ENCODE assay signal across 19 cellular contexts in the genomic region with DNA sequence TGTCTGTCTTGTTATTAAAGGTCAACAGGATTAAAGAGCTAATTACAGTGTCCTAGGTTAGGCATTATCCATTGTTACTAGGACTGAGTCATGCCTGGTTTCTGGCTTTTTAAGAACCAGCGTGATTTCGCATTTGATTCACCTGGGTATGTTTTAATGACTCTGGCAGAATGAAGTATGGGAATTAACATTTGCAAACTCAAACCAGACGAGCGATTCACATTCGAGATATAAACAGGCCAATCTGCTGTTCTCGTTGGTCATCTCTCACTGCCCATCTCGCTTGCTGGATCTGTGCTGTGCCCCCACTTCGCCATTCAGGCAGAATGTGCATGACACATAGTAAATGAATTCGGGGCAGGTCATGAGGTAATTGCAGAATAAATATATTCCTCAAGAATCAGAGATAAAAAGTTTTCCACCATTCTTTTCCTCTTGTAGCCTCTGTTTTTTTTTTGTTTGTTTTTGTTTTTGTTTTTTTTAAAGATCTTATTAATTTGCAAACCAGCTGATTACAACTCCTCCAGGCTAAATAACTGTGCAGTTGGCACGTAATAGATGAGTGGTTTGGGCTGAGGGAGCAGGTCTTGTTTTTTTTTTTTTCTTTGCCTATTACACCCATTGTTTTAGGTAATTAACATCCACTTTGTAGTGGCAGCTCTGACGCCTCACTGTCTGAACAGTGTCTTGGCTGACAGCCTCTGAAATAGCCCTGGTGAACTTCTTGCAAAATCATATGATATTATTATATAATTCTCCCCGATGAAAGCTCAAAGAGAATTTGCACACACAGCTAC.
DNase-seq lines count a peak whose midpoint lies in the region; ATAC-seq and TF ChIP-seq lines count a peak whose summit lies in the region.
"Had no signal": no experiment of that assay in that cellular context is flagged by ENCODE, and none has a peak within 500 bp of the region (broad histone marks: within the 10 kb centered on the region; RNA-seq: fewer than 3 reads in every experiment).

No MANE protein-coding gene starts in this region.

- no peak for TF ChIP-seq POLR2A in HCT116 (IDR thresholded peaks at IDR 0.05; ENCODE audit: borderline replicate concordance, extremely low read depth, insufficient read depth, insufficient read length)

- no TSS peak for BruUV-seq in HCT116 (replicated peaks; lab: Mats Ljungman, UMichigan)

- peaks cover 22% of the 10 kb centered on the region for H3K27me3 Mint-ChIP-seq in activated T-cell treated with anti-CD3 and anti-CD28 coated beads, Interleukin-2, amount 50 U/mL, for 24 hours
- H3K27me3 Mint-ChIP-seq in progenitor cell of endocrine pancreas = peaks cover 9% of the 10 kb centered on the region
- H3K27me3 Mint-ChIP-seq: activated CD4-positive, alpha-beta memory T cell treated with anti-CD3 and anti-CD28 coated beads, Interleukin-2, amount 10 ng/mL, durations not matched to agents 7 days and 5 days had no signal

- TF ChIP-seq RAD21 in HCT116 (IDR thresholded peaks at IDR 0.05; ENCODE audit: low read depth) = no peak

- POLR2A ChIA-PET in HCT116 (lab: Charles Lee) = no interaction called here

- intact Hi-C loops in HCT116 (cut with micrococcal nuclease) = loop anchor here (10.0 kb wide), 1 partner anchor 524 kb away; no protein-coding TSS in a partner anchor

- RAD21 ChIA-PET in HCT116 (lab: Charles Lee; ENCODE audit: low non-redundant PET in 1 of 2, low total read pairs in 2 of 2, uncharacterized antibody in 2 of 2, unreplicated experiment in 2 of 2) = no interaction called here

- H4K20me1 ChIP-seq in HCT116 (ENCODE audit: insufficient read depth) = no peaks in the 10 kb centered on the region

- H3K4me3 ChIP-seq in AG09309 (ENCODE audit: control insufficient read depth, low read depth, low read length) (no peak overlapping the region), HCT116 (replicated peaks in 1 of 2; ENCODE audit: low read depth in 1 of 2, low read length in 2 of 2) (no peak overlapping the region), RWPE2 (ENCODE audit: severe bottlenecking) (no peak overlapping the region), fibroblast of the aortic adventitia (ENCODE audit: low read depth, low read length) (no peak overlapping the region)
- H3K4me3 ChIP-seq: ovary, Peyer's patch had no signal

- no peak overlapping the region for H3K27ac ChIP-seq in HCT116 (ENCODE audit: low read depth, low read length)
- H3K27ac ChIP-seq in RWPE2 (ENCODE audit: poor library complexity, severe bottlenecking) = peak overlapping the region; percentile 21
- H3K27ac ChIP-seq: KMS-11, ovary, Peyer's patch had no signal

- H3K4me1 ChIP-seq in HCT116 (ENCODE audit: control insufficient read depth in 1 of 2, insufficient read depth in 2 of 2, low read length in 2 of 2) (peaks cover 4 to 8% of the 10 kb centered on the region in 2 experiments; a peak in 3 of 4 replicates), RWPE2 (ENCODE audit: insufficient read depth, poor library complexity, severe bottlenecking) (no peaks in the 10 kb centered on the region)
- H3K4me1 ChIP-seq: Peyer's patch had no signal

- no peak overlapping the region for H3K27ac Mint-ChIP-seq in activated T-cell treated with anti-CD3 and anti-CD28 coated beads, Interleukin-2, amount 50 U/mL, for 24 hours
- no peak overlapping the region for H3K27ac Mint-ChIP-seq in progenitor cell of endocrine pancreas
- H3K27ac Mint-ChIP-seq: activated CD4-positive, alpha-beta memory T cell treated with anti-CD3 and anti-CD28 coated beads, Interleukin-2, amount 10 ng/mL, durations not matched to agents 7 days and 5 days; activated naive CD8-positive, alpha-beta T cell treated with anti-CD3 and anti-CD28 coated beads, Interleukin-2, amount 50 U/mL, for 24 hours; effector memory CD8-positive, alpha-beta T cell had no signal

- no peak overlapping the region for H3K9ac ChIP-seq in HCT116 (ENCODE audit: low read length)
- H3K9ac ChIP-seq: KMS-11 had no signal

- DNase-seq in AG09309 (ENCODE audit: low read depth) (peak; percentile 20), HCT116 (ENCODE audit: low read depth, low spot score) (no peak), RWPE2 (ENCODE audit: low spot score) (no peak), fibroblast of the aortic adventitia (ENCODE audit: low read depth) (peak; percentile 27), NCI-H1694 (lab: John Stamatoyannopoulos, UW) (no peak), progenitor cell of endocrine pancreas (ENCODE audit: low spot score, unreplicated experiment) (no peak)
- DNase-seq in activated T-cell treated with anti-CD3 and anti-CD28 coated beads, Interleukin-2, amount 50 U/mL, for 24 hours = no peak
- DNase-seq: activated CD4-positive, alpha-beta memory T cell treated with anti-CD3 and anti-CD28 coated beads, Interleukin-2, amount 10 ng/mL, durations not matched to agents 7 days and 5 days; activated naive CD8-positive, alpha-beta T cell treated with anti-CD3 and anti-CD28 coated beads, Interleukin-2, amount 50 U/mL, for 24 hours; activated T-cell treated with anti-CD3 and anti-CD28 coated beads, Interleukin-2, amount 50 U/mL, for 48 hours; effector memory CD8-positive, alpha-beta T cell; foreskin fibroblast; ovary; Peyer's patch; stimulated activated CD4-positive, alpha-beta T cell treated with anti-CD3 and anti-CD28 coated beads, Interleukin-4, amount 100 ng/mL, for 24 hours; substantia nigra had no signal

- no peak overlapping the region for H3K4me3 Mint-ChIP-seq in activated T-cell treated with anti-CD3 and anti-CD28 coated beads, Interleukin-2, amount 50 U/mL, for 24 hours
- no peak overlapping the region for H3K4me3 Mint-ChIP-seq in progenitor cell of endocrine pancreas (ENCODE audit: low read depth)
- H3K4me3 Mint-ChIP-seq: activated CD4-positive, alpha-beta memory T cell treated with anti-CD3 and anti-CD28 coated beads, Interleukin-2, amount 10 ng/mL, durations not matched to agents 7 days and 5 days; activated naive CD8-positive, alpha-beta T cell treated with anti-CD3 and anti-CD28 coated beads, Interleukin-2, amount 50 U/mL, for 24 hours; central memory CD8-positive, alpha-beta T cell; effector memory CD8-positive, alpha-beta T cell had no signal

- H3K9me3 Mint-ChIP-seq in activated T-cell treated with anti-CD3 and anti-CD28 coated beads, Interleukin-2, amount 50 U/mL, for 24 hours = no peaks in the 10 kb centered on the region
- H3K9me3 Mint-ChIP-seq in progenitor cell of endocrine pancreas (ENCODE audit: low read depth) = peaks cover 8% of the 10 kb centered on the region
- H3K9me3 Mint-ChIP-seq: activated CD4-positive, alpha-beta memory T cell treated with anti-CD3 and anti-CD28 coated beads, Interleukin-2, amount 10 ng/mL, durations not matched to agents 7 days and 5 days had no signal

- H3K79me2 ChIP-seq in HCT116 (ENCODE audit: insufficient read depth, low read length) = no peaks in the 10 kb centered on the region

- CTCF ChIA-PET in HCT116 (lab: Charles Lee) = interaction anchor here (1.8 to 3.2 kb wide), 3 partner anchors 9 to 84 kb away, joined by 6 to 12 read pairs (median 7); no protein-coding TSS in a partner anchor

- no peak for TF ChIP-seq CTCF in AG09309 (IDR thresholded peaks at IDR 0.05; ENCODE audit: control insufficient read depth, insufficient read depth, low read depth, low read length, missing control alignments)
- no peak for TF ChIP-seq CTCF in HCT116 (IDR thresholded peaks at IDR 0.05 in 2 of 3, conservative IDR thresholded peaks at IDR 0.05 in 1 of 3; ENCODE audit: borderline replicate concordance in 1 of 3, insufficient read depth in 1 of 3, low read depth in 2 of 3, low read length in 2 of 3)
- TF ChIP-seq CTCF in RWPE2 (IDR thresholded peaks at IDR 0.05; ENCODE audit: poor library complexity, severe bottlenecking) = no peak
- no peak for TF ChIP-seq CTCF in fibroblast of the aortic adventitia (IDR thresholded peaks at IDR 0.05; ENCODE audit: insufficient read depth, low read length)
- no peak for TF ChIP-seq CTCF in progenitor cell of endocrine pancreas (IDR thresholded peaks at IDR 0.05; ENCODE audit: unreplicated experiment)

- H3K36me3 Mint-ChIP-seq in activated T-cell treated with anti-CD3 and anti-CD28 coated beads, Interleukin-2, amount 50 U/mL, for 24 hours (ENCODE audit: low read depth) = no peaks in the 10 kb centered on the region
- no peaks in the 10 kb centered on the region for H3K36me3 Mint-ChIP-seq in progenitor cell of endocrine pancreas (ENCODE audit: insufficient read depth)

- no peak for ATAC-seq in HCT116
- ATAC-seq in RWPE2 (ENCODE audit: low read depth) = peak; percentile 85
- ATAC-seq in HG02623 (IDR thresholded peaks at IDR 0.05; ENCODE audit: unreplicated experiment) = no peak
- ATAC-seq: activated naive CD8-positive, alpha-beta T cell treated with anti-CD3 and anti-CD28 coated beads, Interleukin-2, amount 50 U/mL, for 24 hours; effector memory CD8-positive, alpha-beta T cell had no signal

- H3K27me3 ChIP-seq in HCT116 (ENCODE audit: insufficient read depth, low read length) = peaks cover 3% of the 10 kb centered on the region; the same call in 1 of the 2 replicates
- no peaks in the 10 kb centered on the region for H3K27me3 ChIP-seq in RWPE2 (ENCODE audit: insufficient read depth, poor library complexity, severe bottlenecking)
- H3K27me3 ChIP-seq: ovary, Peyer's patch had no signal

- H3K36me3 ChIP-seq in HCT116 (ENCODE audit: control insufficient read depth in 1 of 2, insufficient read depth in 2 of 2, low read length in 2 of 2) (no peaks in the 10 kb centered on the region), RWPE2 (ENCODE audit: low read depth) (no peaks in the 10 kb centered on the region)
- H3K36me3 ChIP-seq: ovary, Peyer's patch had no signal

- no peaks in the 10 kb centered on the region for H3K4me1 Mint-ChIP-seq in activated T-cell treated with anti-CD3 and anti-CD28 coated beads, Interleukin-2, amount 50 U/mL, for 24 hours (ENCODE audit: low read depth)
- H3K4me1 Mint-ChIP-seq in progenitor cell of endocrine pancreas (ENCODE audit: low read depth) = no peaks in the 10 kb centered on the region
- H3K4me1 Mint-ChIP-seq: activated CD4-positive, alpha-beta memory T cell treated with anti-CD3 and anti-CD28 coated beads, Interleukin-2, amount 10 ng/mL, durations not matched to agents 7 days and 5 days; activated naive CD8-positive, alpha-beta T cell treated with anti-CD3 and anti-CD28 coated beads, Interleukin-2, amount 50 U/mL, for 24 hours; central memory CD8-positive, alpha-beta T cell had no signal

- H3K9me2 ChIP-seq in HCT116 (ENCODE audit: insufficient read depth) = no peaks in the 10 kb centered on the region

- H2AFZ ChIP-seq in HCT116 (ENCODE audit: low read depth, low read length, poor library complexity, severe bottlenecking) = no peak overlapping the region

- peak overlapping the region; percentile 22; the same call in 1 of the 2 replicates for H3K4me2 ChIP-seq in HCT116 (ENCODE audit: low read length)
- H3K4me2 ChIP-seq: KMS-11 had no signal

- H3K9me3 ChIP-seq in HCT116 (ENCODE audit: control insufficient read depth in 1 of 2, insufficient read depth in 1 of 2, low read depth in 1 of 2, low read length in 2 of 2) (no peaks in the 10 kb centered on the region), RWPE2 (ENCODE audit: severe bottlenecking) (no peaks in the 10 kb centered on the region)
- H3K9me3 ChIP-seq: ovary, Peyer's patch had no signal

TF ChIP-seq in HCT116, 20 proteins besides CTCF, POLR2A, EP300 and RAD21 (continues in another document):
- no peak for TF ChIP-seq EZH2phosphoT487 (IDR thresholded peaks at IDR 0.05; ENCODE audit: borderline replicate concordance)
- no peak for TF ChIP-seq TCF7L2 (IDR thresholded peaks at IDR 0.05; ENCODE audit: borderline replicate concordance, extremely low read depth, insufficient read depth, insufficient read length)
- no peak for TF ChIP-seq EZH2 (IDR thresholded peaks at IDR 0.05)

Comparison
In these comparisons a context has a peak if more than half of its experiments do, and no peak if none do; other contexts are left out.
1. DNase-seq: peak in AG09309 (single experiment) and fibroblast of the aortic adventitia (single experiment); none in HCT116 (single experiment), RWPE2 (single experiment), NCI-H1694 (single experiment), activated T-cell treated with anti-CD3 and anti-CD28 coated beads, Interleukin-2, amount 50 U/mL, for 24 hours (single experiment) and progenitor cell of endocrine pancreas (single experiment).